In the genomic region with DNA sequence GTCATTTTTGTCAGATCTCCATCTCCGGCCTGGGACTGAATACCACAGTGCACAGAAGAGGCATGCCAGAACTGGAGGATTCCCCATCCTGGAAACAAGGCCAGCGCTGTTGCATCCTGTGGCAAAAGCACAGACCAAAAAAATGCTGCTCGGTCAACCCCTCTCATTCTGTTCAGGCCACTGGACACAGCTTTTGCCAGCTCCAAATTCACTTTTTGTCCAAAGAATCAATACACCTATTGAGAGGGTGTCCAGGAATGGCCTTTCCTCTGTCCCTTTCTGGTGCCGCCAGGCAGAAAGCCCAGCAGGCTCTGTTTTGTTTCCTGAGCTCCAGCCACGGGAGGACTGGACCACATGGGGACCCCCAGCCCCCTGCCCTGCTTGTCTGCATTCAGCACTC, we compare ENCODE assay signal across 26 cellular contexts.
"Had no signal": no experiment of that assay in that cellular context is flagged by ENCODE, and none has a peak within 500 bp of the region (broad histone marks: within the 10 kb centered on the region; RNA-seq: fewer than 3 reads in every experiment).

No MANE protein-coding gene starts in this region.

- H3K36me3 Mint-ChIP-seq: natural killer cell; stimulated activated effector memory CD8-positive, alpha-beta T cell treated with anti-CD3 and anti-CD28 coated beads, Interleukin-12 subunit alpha, Interleukin-12 subunit beta, amount 100 ng/mL, for 72 hours had no signal

- DNase-seq: activated CD4-positive, alpha-beta T cell treated with anti-CD3 and anti-CD28 coated beads for 1 hour; activated CD4-positive, alpha-beta T cell treated with anti-CD3 and anti-CD28 coated beads, Interleukin-2, amount 50 U/mL, for 1 hour; activated CD8-positive, alpha-beta T cell treated with anti-CD3 and anti-CD28 coated beads, Interleukin-2, amount 10 ng/mL, durations not matched to agents 7 days and 5 days; activated gamma-delta T cell; activated naive CD4-positive, alpha-beta T cell treated with anti-CD3 and anti-CD28 coated beads, Interleukin-2, amount 50 U/mL, for 16 hours; activated naive CD8-positive, alpha-beta T cell treated with anti-CD3 and anti-CD28 coated beads, Interleukin-2, amount 50 U/mL, for 24 hours; cerebellar nuclear complex; cortex of kidney; heart left ventricle; lower lobe of right lung; natural killer cell; right lobe of liver; stimulated activated CD4-positive, alpha-beta T cell treated with anti-CD3 and anti-CD28 coated beads, Interleukin-1b, Interleukin-23, amount 100 ng/mL, for 48 hours; upper lobe of left lung; WERI-Rb-1 had no signal

- H3K79me2 ChIP-seq: parathyroid adenoma had no signal

- H3K4me3 Mint-ChIP-seq: activated CD8-positive, alpha-beta T cell treated with anti-CD3 and anti-CD28 coated beads, Interleukin-2, amount 10 ng/mL, durations not matched to agents 7 days and 5 days; activated naive CD8-positive, alpha-beta T cell treated with anti-CD3 and anti-CD28 coated beads, Interleukin-2, amount 50 U/mL, for 24 hours; activated T-helper 1 cell treated with anti-CD3 and anti-CD28 coated beads, Interleukin-12 subunit alpha, Interleukin-12 subunit beta, Interleukin-2, Interleukin-4 antibody, amounts not matched to agents 30 ng/mL and 10 ng/mL and 1 ng/mL, durations not matched to agents 14 hours and 24 hours and 36 hours; natural killer cell; stimulated activated effector memory CD8-positive, alpha-beta T cell treated with anti-CD3 and anti-CD28 coated beads, Interleukin-12 subunit alpha, Interleukin-12 subunit beta, amount 100 ng/mL, for 72 hours; T-helper 2 cell treated with Interferon-gamma antibody and Interleukin-4, amounts not matched to agents 5 μg/mL and 100 μg/mL, for 36 hours had no signal

- H2AFZ ChIP-seq: parathyroid adenoma had no signal

- H3K36me3 ChIP-seq: ascending aorta, gastroesophageal sphincter, heart left ventricle, lower lobe of right lung, right lobe of liver, thoracic aorta, upper lobe of left lung, WERI-Rb-1 had no signal

- H3K27me3 ChIP-seq: ascending aorta, gastroesophageal sphincter, heart left ventricle, right lobe of liver, upper lobe of left lung had no signal

- H3K4me1 ChIP-seq: ascending aorta, gastroesophageal sphincter, heart left ventricle, lower lobe of right lung, parathyroid adenoma, right lobe of liver, upper lobe of left lung had no signal

- H3K9ac ChIP-seq: parathyroid adenoma had no signal

- H3K27ac Mint-ChIP-seq: activated CD8-positive, alpha-beta T cell treated with anti-CD3 and anti-CD28 coated beads, Interleukin-2, amount 10 ng/mL, durations not matched to agents 7 days and 5 days; activated naive CD8-positive, alpha-beta T cell treated with anti-CD3 and anti-CD28 coated beads, Interleukin-2, amount 50 U/mL, for 24 hours; activated T-helper 1 cell treated with anti-CD3 and anti-CD28 coated beads, Interleukin-12 subunit alpha, Interleukin-12 subunit beta, Interleukin-2, Interleukin-4 antibody, amounts not matched to agents 30 ng/mL and 10 ng/mL and 1 ng/mL, durations not matched to agents 14 hours and 24 hours and 36 hours; natural killer cell; stimulated activated effector memory CD8-positive, alpha-beta T cell treated with anti-CD3 and anti-CD28 coated beads, Interleukin-12 subunit alpha, Interleukin-12 subunit beta, amount 100 ng/mL, for 72 hours; T-helper 2 cell treated with Interferon-gamma antibody and Interleukin-4, amounts not matched to agents 5 μg/mL and 100 μg/mL, for 36 hours had no signal

- H3K4me3 ChIP-seq: ascending aorta, gastroesophageal sphincter, heart left ventricle, lower lobe of right lung, right lobe of liver, skin epidermis, thoracic aorta, upper lobe of left lung had no signal

- H3K9me3 ChIP-seq: ascending aorta, gastroesophageal sphincter, heart left ventricle, lower lobe of right lung, right lobe of liver, thoracic aorta, upper lobe of left lung had no signal

- H3K27ac ChIP-seq: ascending aorta, epithelial cell of prostate, gastroesophageal sphincter, heart left ventricle, lower lobe of right lung, parathyroid adenoma, right lobe of liver, skin epidermis, thoracic aorta, upper lobe of left lung, WERI-Rb-1 had no signal

- H3K4me1 Mint-ChIP-seq: activated naive CD8-positive, alpha-beta T cell treated with anti-CD3 and anti-CD28 coated beads, Interleukin-2, amount 50 U/mL, for 24 hours; natural killer cell; stimulated activated effector memory CD8-positive, alpha-beta T cell treated with anti-CD3 and anti-CD28 coated beads, Interleukin-12 subunit alpha, Interleukin-12 subunit beta, amount 100 ng/mL, for 72 hours had no signal

- H3K9me3 Mint-ChIP-seq: activated naive CD8-positive, alpha-beta T cell treated with anti-CD3 and anti-CD28 coated beads, Interleukin-2, amount 50 U/mL, for 24 hours; activated T-helper 1 cell treated with anti-CD3 and anti-CD28 coated beads, Interleukin-12 subunit alpha, Interleukin-12 subunit beta, Interleukin-2, Interleukin-4 antibody, amounts not matched to agents 30 ng/mL and 10 ng/mL and 1 ng/mL, durations not matched to agents 14 hours and 24 hours and 36 hours; natural killer cell; stimulated activated effector memory CD8-positive, alpha-beta T cell treated with anti-CD3 and anti-CD28 coated beads, Interleukin-12 subunit alpha, Interleukin-12 subunit beta, amount 100 ng/mL, for 72 hours; T-helper 2 cell treated with Interferon-gamma antibody and Interleukin-4, amounts not matched to agents 5 μg/mL and 100 μg/mL, for 36 hours had no signal

- ATAC-seq: activated CD8-positive, alpha-beta T cell treated with anti-CD3 and anti-CD28 coated beads, Interleukin-2, amount 10 ng/mL, durations not matched to agents 7 days and 5 days; activated naive CD8-positive, alpha-beta T cell treated with anti-CD3 and anti-CD28 coated beads, Interleukin-2, amount 50 U/mL, for 24 hours; gastroesophageal sphincter; heart left ventricle; left lobe of liver; lower lobe of right lung; natural killer cell; right lobe of liver; SK-N-SH treated with all-trans-retinoic acid at 6 μM for 48 hours; stimulated activated effector memory CD8-positive, alpha-beta T cell treated with anti-CD3 and anti-CD28 coated beads, Interleukin-12 subunit alpha, Interleukin-12 subunit beta, amount 100 ng/mL, for 72 hours had no signal
